9 cellular contexts compared by ENCODE assay signal in the genomic region with DNA sequence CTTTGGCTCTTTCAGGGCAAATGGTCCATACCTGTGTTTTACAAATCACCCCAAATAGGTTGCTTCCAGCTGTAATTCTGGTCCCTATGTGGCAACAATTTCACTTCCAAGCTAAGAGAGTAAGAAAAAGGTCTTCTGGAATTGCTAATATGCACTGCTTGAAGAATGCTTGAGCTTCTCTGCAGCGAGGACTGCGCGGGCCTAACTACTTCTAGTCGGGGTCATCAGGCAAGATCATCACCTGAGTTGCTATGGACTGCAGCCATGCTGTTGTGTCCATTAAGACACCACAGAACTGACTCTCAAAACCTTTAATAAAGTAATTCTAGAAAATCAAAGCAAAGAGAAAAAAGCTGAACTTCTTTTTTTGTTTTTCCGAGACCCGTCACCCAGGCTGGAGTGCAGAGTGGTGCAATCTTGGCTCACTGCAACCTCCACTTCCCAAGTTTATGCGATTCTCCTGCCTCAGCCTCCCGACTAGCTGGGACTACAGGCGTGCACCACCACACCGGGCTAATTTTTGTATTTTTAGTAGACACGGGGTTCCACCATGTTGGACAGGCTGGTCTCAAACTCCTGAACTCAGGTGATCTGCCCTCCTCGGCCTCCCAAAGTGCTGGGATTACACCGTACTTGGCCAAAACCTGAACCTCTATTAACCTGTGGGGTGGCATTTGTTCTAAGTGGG. TPM values are rescaled to one million over a fixed set of nuclear protein-coding genes. Genes with fewer than 3 reads are reported as not detected.
DNase-seq lines count a peak whose midpoint lies in the region; ATAC-seq and TF ChIP-seq lines count a peak whose summit lies in the region.
"Had no signal": no experiment of that assay in that cellular context is flagged by ENCODE, and none has a peak within 500 bp of the region (broad histone marks: within the 10 kb centered on the region; RNA-seq: fewer than 3 reads in every experiment).

No MANE protein-coding gene starts in this region.

- CTCF ChIA-PET in mammary epithelial cell (lab: Charles Lee; ENCODE audit: low non-redundant PET), result no interaction called here

- in situ Hi-C loops in mammary epithelial cell (cut with MboI; ENCODE audit: low sequenced_read_pairs in 2 of 2), result no loop called here

- TF ChIP-seq CTCF in mammary epithelial cell (conservative IDR thresholded peaks at IDR 0.05 in 1 of 2, IDR thresholded peaks at IDR 0.05 in 1 of 2; ENCODE audit: extremely low read depth in 1 of 2, insufficient read depth in 1 of 2, low read depth in 1 of 2, low read length in 2 of 2), result no peak

- H3K27ac ChIP-seq in mammary epithelial cell (ENCODE audit: insufficient read depth, low read depth, low read length) (peak overlapping the region; percentile 95), muscle layer of colon (ENCODE audit: low read depth, low read length) (no peak overlapping the region)

- H3K4me3 ChIP-seq in mammary epithelial cell (replicated peaks in 1 of 3; ENCODE audit: insufficient read depth in 1 of 3, low read depth in 2 of 3, low read length in 3 of 3), result peak overlapping the region; percentile 57 to 84 (median 76)
- peak overlapping the region in 1 of 2 donors; percentile 59 for H3K4me3 ChIP-seq in muscle layer of colon (ENCODE audit: low read depth in 1 of 2, low read length in 2 of 2)

- 94% methylated on average over 13 of the region's 13 CpGs for WGBS in mammary epithelial cell (ENCODE audit: low coverage, missing lambda C conversion rate)

- ATAC-seq in stimulated activated naive CD8-positive, alpha-beta T cell treated with anti-CD3 and anti-CD28 coated beads, Interleukin-15, Interleukin-2, amounts not matched to agents 100 U/mL and 50 U/mL, for 24 hours, result no peak
- ATAC-seq in GM21423 (IDR thresholded peaks at IDR 0.05; ENCODE audit: unreplicated experiment) (no peak), HG03442 (IDR thresholded peaks at IDR 0.05; ENCODE audit: unreplicated experiment) (no peak)
- ATAC-seq: esophagus mucosa had no signal

- H3K27ac Mint-ChIP-seq in stimulated activated naive CD8-positive, alpha-beta T cell treated with anti-CD3 and anti-CD28 coated beads, Interleukin-15, Interleukin-2, amounts not matched to agents 100 ng/mL and 50 ng/mL, for 24 hours, result peak overlapping the region; percentile 94

- peak overlapping the region; percentile 97 for H3K4me2 ChIP-seq in mammary epithelial cell (ENCODE audit: insufficient read depth, low read depth, low read length)

- BruUV-seq in mammary epithelial cell (replicated peaks; lab: Mats Ljungman, UMichigan), result no TSS peak

- H3K9ac ChIP-seq in mammary epithelial cell (ENCODE audit: insufficient read depth, low read length), result peak overlapping the region; percentile 95
- peak overlapping the region; percentile 89 for H3K9ac ChIP-seq in muscle layer of colon (ENCODE audit: low read length)

- H3K27me3 Mint-ChIP-seq in stimulated activated naive CD8-positive, alpha-beta T cell treated with anti-CD3 and anti-CD28 coated beads, Interleukin-15, Interleukin-2, amounts not matched to agents 100 ng/mL and 50 ng/mL, for 24 hours, result no peaks in the 10 kb centered on the region

- peaks cover 54% of the 10 kb centered on the region for H3K36me3 Mint-ChIP-seq in stimulated activated naive CD8-positive, alpha-beta T cell treated with anti-CD3 and anti-CD28 coated beads, Interleukin-15, Interleukin-2, amounts not matched to agents 100 ng/mL and 50 ng/mL, for 24 hours (ENCODE audit: low read depth)

- H3K9me3 ChIP-seq in mammary epithelial cell (replicated peaks; ENCODE audit: insufficient read depth, low read length), result no peaks in the 10 kb centered on the region
- H3K9me3 ChIP-seq in muscle layer of colon (ENCODE audit: low read length), result no peaks in the 10 kb centered on the region

- H3K4me1 ChIP-seq in mammary epithelial cell (ENCODE audit: insufficient read depth, low read length) (peaks cover 44% of the 10 kb centered on the region), muscle layer of colon (ENCODE audit: insufficient read depth, low read length) (peaks cover 44% of the 10 kb centered on the region)

- dilution Hi-C loops in mammary epithelial cell (cut with HindIII; ENCODE audit: low sequenced_read_pairs), result no loop called here

- peaks cover 71% of the 10 kb centered on the region for H3K79me2 ChIP-seq in mammary epithelial cell (ENCODE audit: insufficient read depth, low read length)

- peak overlapping the region; percentile 86 for H3K4me3 Mint-ChIP-seq in stimulated activated naive CD8-positive, alpha-beta T cell treated with anti-CD3 and anti-CD28 coated beads, Interleukin-15, Interleukin-2, amounts not matched to agents 100 ng/mL and 50 ng/mL, for 24 hours

- intact Hi-C loops in mammary epithelial cell (cut with micrococcal nuclease), result no loop called here

- DNase-seq in stimulated activated naive CD8-positive, alpha-beta T cell treated with anti-CD3 and anti-CD28 coated beads, Interleukin-15, Interleukin-2, amounts not matched to agents 100 U/mL and 50 U/mL, for 24 hours, result no peak
- DNase-seq in mammary epithelial cell (no peak), NCI-H2081 treated with DMSO at 0.1 percent for 48 hours (lab: John Stamatoyannopoulos, UW) (no peak)
- DNase-seq in stimulated activated CD4-positive, alpha-beta T cell treated with anti-CD3 and anti-CD28 coated beads, Interleukin-1b, Interleukin-23, amount 100 ng/mL, for 48 hours, result no peak

- H3K4me1 Mint-ChIP-seq in stimulated activated naive CD8-positive, alpha-beta T cell treated with anti-CD3 and anti-CD28 coated beads, Interleukin-15, Interleukin-2, amounts not matched to agents 100 ng/mL and 50 ng/mL, for 24 hours (ENCODE audit: low read depth), result peaks cover 65% of the 10 kb centered on the region

- H3K36me3 ChIP-seq in mammary epithelial cell (ENCODE audit: insufficient read depth, low read length) (no peaks in the 10 kb centered on the region), muscle layer of colon (ENCODE audit: insufficient read depth, low read length) (no peaks in the 10 kb centered on the region)

- H2AFZ ChIP-seq in mammary epithelial cell (ENCODE audit: low read depth, low read length), result no peak overlapping the region

- no peaks in the 10 kb centered on the region for H4K20me1 ChIP-seq in mammary epithelial cell (ENCODE audit: insufficient read depth, low read length)

- no peaks in the 10 kb centered on the region for H3K9me3 Mint-ChIP-seq in stimulated activated naive CD8-positive, alpha-beta T cell treated with anti-CD3 and anti-CD28 coated beads, Interleukin-15, Interleukin-2, amounts not matched to agents 100 ng/mL and 50 ng/mL, for 24 hours

- H3K27me3 ChIP-seq in mammary epithelial cell (ENCODE audit: insufficient read depth, low read length), result no peaks in the 10 kb centered on the region
- no peaks in the 10 kb centered on the region for H3K27me3 ChIP-seq in muscle layer of colon (ENCODE audit: control insufficient read depth in 1 of 2, insufficient read depth in 2 of 2, low read length in 2 of 2)

RNA-seq across cellular contexts. Expression of gene JOSD1, which starts 2.2 kb away (rescaled TPM):
- total RNA-seq in mammary epithelial cell, result 10 to 100 TPM; 51.5 to 64.5 TPM
- polyA plus RNA-seq in mammary epithelial cell, result 42.8 TPM
- 68.6 TPM for polyA minus RNA-seq in mammary epithelial cell

RNA-seq across cellular contexts. Expression of gene GTPBP1, which starts 7.2 kb away (rescaled TPM):
- 10 to 100 TPM; 23.0 to 47.4 TPM for total RNA-seq in mammary epithelial cell
- 20.1 TPM for polyA plus RNA-seq in mammary epithelial cell
- polyA minus RNA-seq in mammary epithelial cell, result 33.3 TPM

RNA-seq across cellular contexts. Expression of gene TOMM22, which starts 16.8 kb away (rescaled TPM):
- total RNA-seq in mammary epithelial cell, result 10 to 100 TPM; 56.5 to 76.7 TPM
- polyA plus RNA-seq in mammary epithelial cell, result 52.0 TPM
- 20.8 TPM for polyA minus RNA-seq in mammary epithelial cell

RNA-seq across cellular contexts. Expression of gene CBY1, which starts 42.1 kb away (rescaled TPM):
- 10 to 100 TPM; 19.5 to 34.1 TPM for total RNA-seq in mammary epithelial cell
- 38.1 TPM for polyA plus RNA-seq in mammary epithelial cell
- polyA minus RNA-seq in mammary epithelial cell, result 28.1 TPM

RNA-seq across cellular contexts. Expression of gene FAM227A, which starts 42.4 kb away (rescaled TPM):
- total RNA-seq in mammary epithelial cell, result 1 to 10 TPM; 2.1 to 5.7 TPM
- polyA plus RNA-seq in mammary epithelial cell, result 0.52 TPM
- 3.7 TPM for polyA minus RNA-seq in mammary epithelial cell
